ENCODE assay signal across 1 cellular context in genomic region chr9:125378778-125379177, GRCh38.
A peak's percentile ranks its signal among the peaks of the same experiment; 100 is the strongest.
TF ChIP-seq lines count a peak whose summit lies in the region.

No MANE protein-coding gene starts in this region.

TF ChIP-seq in HepG2, 621 proteins besides CTCF, POLR2A, EP300 and RAD21 (continued from another document):
- TF ChIP-seq ZGPAT (CRISPR knock-in tag; IDR thresholded peaks at IDR 0.05) (no peak), ZNF33A (CRISPR knock-in tag; IDR thresholded peaks at IDR 0.05; ENCODE audit: borderline replicate concordance) (no peak), JARID2 (CRISPR knock-in tag; IDR thresholded peaks at IDR 0.05; ENCODE audit: insufficient replicate concordance) (no peak), ELF1 (CRISPR knock-in tag; IDR thresholded peaks at IDR 0.05) (no peak), ZNF775 (CRISPR knock-in tag; IDR thresholded peaks at IDR 0.05; ENCODE audit: borderline replicate concordance) (no peak), FOXA3 (CRISPR knock-in tag; IDR thresholded peaks at IDR 0.05) (no peak), ELF3 (CRISPR knock-in tag; IDR thresholded peaks at IDR 0.05) (peak; percentile 53; the same call in 1 of the 2 replicates), CAMTA2 (CRISPR knock-in tag; IDR thresholded peaks at IDR 0.05; ENCODE audit: borderline replicate concordance) (no peak), GABPA (IDR thresholded peaks at IDR 0.05; ENCODE audit: low read depth, low read length) (peak; percentile 45), GABPA (CRISPR knock-in tag; IDR thresholded peaks at IDR 0.05; ENCODE audit: low read depth) (peak; percentile 87), PHF20 (CRISPR knock-in tag; IDR thresholded peaks at IDR 0.05) (peak; percentile 30; the same call in 1 of the 2 replicates), ZNF143 (CRISPR knock-in tag; IDR thresholded peaks at IDR 0.05) (no peak), TAF1 (CRISPR knock-in tag; IDR thresholded peaks at IDR 0.05) (peak; percentile 28; the same call in 1 of the 2 replicates), ZNF564 (CRISPR knock-in tag; IDR thresholded peaks at IDR 0.05) (no peak), ZNF724P (CRISPR knock-in tag; IDR thresholded peaks at IDR 0.05; ENCODE audit: borderline replicate concordance) (no peak), NRL (CRISPR knock-in tag; IDR thresholded peaks at IDR 0.05; ENCODE audit: borderline replicate concordance) (no peak), ZNF18 (CRISPR knock-in tag; IDR thresholded peaks at IDR 0.05; ENCODE audit: insufficient replicate concordance) (no peak), FOXM1 (CRISPR knock-in tag; IDR thresholded peaks at IDR 0.05) (no peak), NR3C1 (CRISPR knock-in tag; IDR thresholded peaks at IDR 0.05) (no peak), GABPB1 (CRISPR knock-in tag; IDR thresholded peaks at IDR 0.05) (peak; percentile 61; the same call in 1 of the 2 replicates), ZMAT3 (CRISPR knock-in tag; conservative IDR thresholded peaks at IDR 0.05) (no peak), ZNF577 (CRISPR knock-in tag; IDR thresholded peaks at IDR 0.05; ENCODE audit: borderline replicate concordance, low read depth) (no peak), NR2C2 (CRISPR knock-in tag; IDR thresholded peaks at IDR 0.05; ENCODE audit: borderline replicate concordance) (peak; percentile 93), NFYB (CRISPR knock-in tag; IDR thresholded peaks at IDR 0.05) (peak; percentile 40; the same call in 1 of the 2 replicates)
TF ChIP-seq in HepG2: peak in this region for 11.
